12 cellular contexts compared by ENCODE assay signal in genomic region chr7:45160374-45160773, GRCh38. TPM values are rescaled to one million over a fixed set of nuclear protein-coding genes. Genes with fewer than 3 reads are reported as not detected.
A peak's percentile ranks its signal among the peaks of the same experiment; 100 is the strongest.
DNase-seq lines count a peak whose midpoint lies in the region; ATAC-seq and TF ChIP-seq lines count a peak whose summit lies in the region.
"Had no signal": no experiment of that assay in that cellular context is flagged by ENCODE, and none has a peak within 500 bp of the region (broad histone marks: within the 10 kb centered on the region; RNA-seq: fewer than 3 reads in every experiment).

No MANE protein-coding gene starts in this region.

- DNase-seq in cardiac septum (ENCODE audit: low spot score) (peak; percentile 72), Right ventricle myocardium inferior (ENCODE audit: missing footprints) (no peak), chondrocyte (ENCODE audit: low spot score) (peak; percentile 20), superior temporal gyrus (ENCODE audit: extremely low spot score) (peak; percentile 35), breast epithelium (ENCODE audit: low spot score in 2 of 2) (no peak)
- no peak for DNase-seq in activated CD4-positive, alpha-beta memory T cell treated with anti-CD3 and anti-CD28 coated beads, Interleukin-2, amount 10 ng/mL, durations not matched to agents 7 days and 5 days
- DNase-seq: effector CD4-positive, alpha-beta T cell; EL; KG1; NCI-H748 treated with DMSO at 0.1 percent for 48 hours had no signal

- H3K27me3 ChIP-seq in breast epithelium = peaks cover 3 to 6% of the 10 kb centered on the region in 2 donors

- H3K27me3 Mint-ChIP-seq in chondrocyte (ENCODE audit: low read depth) = peaks cover 45% of the 10 kb centered on the region
- peaks cover 38% of the 10 kb centered on the region for H3K27me3 Mint-ChIP-seq in activated CD4-positive, alpha-beta memory T cell treated with anti-CD3 and anti-CD28 coated beads, Interleukin-2, amount 10 ng/mL, durations not matched to agents 7 days and 5 days

- peaks cover 16% of the 10 kb centered on the region for H3K9me3 Mint-ChIP-seq in chondrocyte (ENCODE audit: low read depth)
- peaks cover 5% of the 10 kb centered on the region for H3K9me3 Mint-ChIP-seq in activated CD4-positive, alpha-beta memory T cell treated with anti-CD3 and anti-CD28 coated beads, Interleukin-2, amount 10 ng/mL, durations not matched to agents 7 days and 5 days

- no peak overlapping the region for H3K27ac Mint-ChIP-seq in chondrocyte (ENCODE audit: unreplicated experiment)
- H3K27ac Mint-ChIP-seq in activated CD4-positive, alpha-beta memory T cell treated with anti-CD3 and anti-CD28 coated beads, Interleukin-2, amount 10 ng/mL, durations not matched to agents 7 days and 5 days = no peak overlapping the region

- POLR2A ChIA-PET in activated CD4-positive, alpha-beta memory T cell treated with anti-CD3 and anti-CD28 coated beads, Interleukin-2, amount 10 ng/mL, durations not matched to agents 7 days and 5 days (lab: Charles Lee) = no interaction called here

- H3K36me3 ChIP-seq in breast epithelium = no peaks in the 10 kb centered on the region

- peaks cover 2% of the 10 kb centered on the region for H3K4me1 Mint-ChIP-seq in chondrocyte (ENCODE audit: low read depth)
- peaks cover 14% of the 10 kb centered on the region for H3K4me1 Mint-ChIP-seq in activated CD4-positive, alpha-beta memory T cell treated with anti-CD3 and anti-CD28 coated beads, Interleukin-2, amount 10 ng/mL, durations not matched to agents 7 days and 5 days

- H3K4me3 Mint-ChIP-seq in chondrocyte (ENCODE audit: unreplicated experiment) = no peak overlapping the region
- H3K4me3 Mint-ChIP-seq in activated CD4-positive, alpha-beta memory T cell treated with anti-CD3 and anti-CD28 coated beads, Interleukin-2, amount 10 ng/mL, durations not matched to agents 7 days and 5 days = no peak overlapping the region

- no peak for TF ChIP-seq POLR2A in breast epithelium (IDR thresholded peaks at IDR 0.05)

- peaks cover 0 to 15% of the 10 kb centered on the region in 2 donors for H3K9me3 ChIP-seq in breast epithelium

- no peaks in the 10 kb centered on the region for H3K4me1 ChIP-seq in breast epithelium

- H3K36me3 Mint-ChIP-seq in chondrocyte (ENCODE audit: low read depth) = peaks cover 11% of the 10 kb centered on the region
- H3K36me3 Mint-ChIP-seq in activated CD4-positive, alpha-beta memory T cell treated with anti-CD3 and anti-CD28 coated beads, Interleukin-2, amount 10 ng/mL, durations not matched to agents 7 days and 5 days (ENCODE audit: low read depth) = no peaks in the 10 kb centered on the region

- no peak overlapping the region for H3K27ac ChIP-seq in breast epithelium

- intact Hi-C loops in cardiac septum (cut with DNase I) (loop anchor here (1.0 kb wide), 1 partner anchor 51 kb away; no protein-coding TSS in a partner anchor), Right ventricle myocardium inferior (cut with DNase I) (no loop called here), breast epithelium (cut with DNase I; ENCODE audit: low total_unique reads) (no loop called here)

- no peak for ATAC-seq in Right ventricle myocardium inferior
- ATAC-seq in HG02642 (IDR thresholded peaks at IDR 0.05; ENCODE audit: poor library complexity, unreplicated experiment) = peak; percentile 49
- ATAC-seq in GM18498 (IDR thresholded peaks at IDR 0.05; ENCODE audit: unreplicated experiment) = no peak

- TF ChIP-seq CTCF in chondrocyte (IDR thresholded peaks at IDR 0.05) (no peak), breast epithelium (IDR thresholded peaks at IDR 0.05) (no peak)

- no peak overlapping the region for H3K4me3 ChIP-seq in breast epithelium

- CTCF ChIA-PET in activated CD4-positive, alpha-beta memory T cell treated with anti-CD3 and anti-CD28 coated beads, Interleukin-2, amount 10 ng/mL, durations not matched to agents 7 days and 5 days (lab: Charles Lee) = no interaction called here

RNA-seq across cellular contexts. Expression of gene RAMP3, which starts 2.8 kb away (rescaled TPM):
- 52.5 TPM for total RNA-seq in cardiac septum
- total RNA-seq in Right ventricle myocardium inferior = 33.8 TPM
- not detected in 3 replicates for total RNA-seq in chondrocyte
- not detected for total RNA-seq in activated CD4-positive, alpha-beta memory T cell treated with anti-CD3 and anti-CD28 coated beads, Interleukin-2, amount 10 ng/mL, durations not matched to agents 7 days and 5 days
- 100 to 1,000 TPM in 1 of 3 donors, 10 to 100 TPM in 2; 11.7 to 103 (median 76.8) TPM for total RNA-seq in breast epithelium

RNA-seq across cellular contexts. Expression of gene TBRG4, which starts 48.9 kb away (rescaled TPM):
- total RNA-seq in cardiac septum (61.4 TPM), Right ventricle myocardium inferior (82.4 TPM), chondrocyte (39.5 to 45.7 TPM (median 43.7 TPM) in 3 replicates), breast epithelium (10 to 100 TPM; 37.9 to 63.8 (median 62.3) TPM)
- 100 to 1,000 TPM in 1 of 2 experiments, 10 to 100 TPM in 1; 98.8 to 103 TPM for total RNA-seq in activated CD4-positive, alpha-beta memory T cell treated with anti-CD3 and anti-CD28 coated beads, Interleukin-2, amount 10 ng/mL, durations not matched to agents 7 days and 5 days

Comparison
In these comparisons a context has a peak if more than half of its experiments do, and no peak if none do; other contexts are left out.
1. DNase-seq: peak in cardiac septum (single experiment), chondrocyte (single experiment) and superior temporal gyrus (single experiment); none in Right ventricle myocardium inferior (single experiment), activated CD4-positive, alpha-beta memory T cell treated with anti-CD3 and anti-CD28 coated beads, Interleukin-2, amount 10 ng/mL, durations not matched to agents 7 days and 5 days (single experiment) and breast epithelium (0 of 2).
2. RNA of gene RAMP3, which starts 2.8 kb away (total RNA-seq): 11.7 to 103 TPM in breast epithelium, 52.5 TPM in cardiac septum (single experiment) and 33.8 TPM in Right ventricle myocardium inferior (single experiment); not detected in chondrocyte and not detected in activated CD4-positive, alpha-beta memory T cell treated with anti-CD3 and anti-CD28 coated beads, Interleukin-2, amount 10 ng/mL, durations not matched to agents 7 days and 5 days; every median in the first group is over 10 times any median in the second.